ENCODE assay signal across 28 cellular contexts in genomic region chr2:180258041-180258537, GRCh38.
"Had no signal": no experiment of that assay in that cellular context is flagged by ENCODE, and none has a peak within 500 bp of the region (broad histone marks: within the 10 kb centered on the region; RNA-seq: fewer than 3 reads in every experiment).

No MANE protein-coding gene starts in this region.

- H3K36me3 ChIP-seq: cardiac muscle cell had no signal

- H3K27ac ChIP-seq: cardiac muscle cell, PC-9 had no signal

- ATAC-seq: activated CD4-positive, CD25-positive, alpha-beta regulatory T cell treated with anti-CD3 and anti-CD28 coated beads, Interleukin-2, amount 50 U/mL, for 24 hours; activated CD8-positive, alpha-beta memory T cell treated with anti-CD3 and anti-CD28 coated beads, Interleukin-2, amount 10 ng/mL, durations not matched to agents 7 days and 5 days had no signal

- H3K27me3 ChIP-seq: cardiac muscle cell had no signal

- DNase-seq: activated CD4-positive, alpha-beta memory T cell treated with anti-CD3 and anti-CD28 coated beads for 36 hours; activated CD4-positive, alpha-beta T cell treated with anti-CD3 and anti-CD28 coated beads for 4 hours; activated CD4-positive, alpha-beta T cell treated with anti-CD3 and anti-CD28 coated beads, Interleukin-2, amount 50 U/mL, for 1 hour; activated CD8-positive, alpha-beta memory T cell treated with anti-CD3 and anti-CD28 coated beads for 24 hours; activated CD8-positive, alpha-beta memory T cell treated with anti-CD3 and anti-CD28 coated beads, Interleukin-2, amount 10 ng/mL, durations not matched to agents 7 days and 5 days; activated CD8-positive, alpha-beta memory T cell treated with anti-CD3 and anti-CD28 coated beads, Interleukin-2, amount 50 U/mL, for 48 hours; activated effector memory CD4-positive, alpha-beta T cell treated with Interleukin-2 at 50 U/mL for 16 hours; activated naive CD4-positive, alpha-beta T cell treated with anti-CD3 and anti-CD28 coated beads, Interleukin-2, amount 50 U/mL, for 16 hours; activated naive CD8-positive, alpha-beta T cell treated with anti-CD3 and anti-CD28 coated beads for 36 hours; activated T-cell treated with anti-CD3 and anti-CD28 coated beads, Interleukin-2, amount 50 U/mL, for 48 hours; amniotic stem cell; aorta; NCI-H1092 treated with DMSO at 0.1 percent for 48 hours; NCI-H1417; NCI-H146; NCI-H187; NCI-H2029 treated with DMSO at 0.1 percent for 48 hours; NCI-H2107; NCI-H2171; NCI-H510A; NCI-H526; NCI-H748 treated with DMSO at 0.1 percent for 48 hours; NK-92 treated with Interleukin-12 subunit alpha and Interleukin-12 subunit beta, amount 100 ng/mL, for 24 hours; Right ventricle myocardium superior; T1000 had no signal

- H2AFZ ChIP-seq: PC-9 had no signal

- H3K4me3 ChIP-seq: cardiac muscle cell, PC-9 had no signal

- H3K4me2 ChIP-seq: PC-9 had no signal
